In the genomic region with DNA sequence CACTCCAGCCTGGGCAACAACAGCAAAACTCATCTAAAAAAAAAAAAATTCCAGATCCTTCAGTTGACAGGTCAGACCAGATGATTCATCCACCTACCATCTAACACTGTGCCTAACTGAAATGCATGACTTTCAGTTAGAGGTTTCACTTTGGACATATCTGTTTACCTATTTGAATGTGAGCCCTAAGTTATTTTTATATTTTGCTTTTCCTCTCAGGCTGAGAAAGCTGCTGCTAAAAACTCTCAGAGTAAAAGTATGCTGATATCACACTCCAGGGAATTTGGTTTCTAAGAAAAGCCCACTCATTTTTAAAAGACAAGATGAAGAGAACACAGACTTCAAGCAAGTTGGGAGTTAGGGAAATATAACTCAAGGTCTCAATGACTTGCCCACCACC, we compare ENCODE assay signal across 1 cellular context.
TF ChIP-seq lines count a peak whose summit lies in the region.

No MANE protein-coding gene starts in this region.

TF ChIP-seq in WTC11, 78 proteins besides CTCF, POLR2A, EP300 and RAD21 (continued from another document):
- no peak for TF ChIP-seq FOXP1 (CRISPR knock-in tag; IDR thresholded peaks at IDR 0.05; ENCODE audit: borderline replicate concordance)
TF ChIP-seq in WTC11: peak in this region for 0.
